ENCODE assay signal across 9 cellular contexts in the genomic region with DNA sequence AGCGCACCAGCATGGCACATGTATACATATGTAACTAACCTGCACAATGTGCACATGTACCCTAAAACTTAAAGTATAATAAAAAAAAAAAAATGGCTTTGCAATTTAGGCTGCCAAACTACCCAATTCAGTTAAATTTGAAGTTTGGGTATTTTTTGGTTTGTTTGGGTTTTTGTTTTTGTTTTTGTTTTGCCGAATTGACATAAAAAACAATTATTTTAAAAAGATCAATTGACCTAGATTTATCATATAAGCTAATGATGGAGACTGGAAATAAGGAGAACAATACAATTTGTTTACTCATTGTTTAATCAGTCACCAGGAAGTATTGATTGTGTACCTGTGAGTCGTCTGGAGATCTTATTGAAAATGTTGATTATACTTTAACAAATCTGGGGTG.
"Had no signal": no experiment of that assay in that cellular context is flagged by ENCODE, and none has a peak within 500 bp of the region (broad histone marks: within the 10 kb centered on the region; RNA-seq: fewer than 3 reads in every experiment).

No MANE protein-coding gene starts in this region.

- H3K4me2 ChIP-seq: KMS-11 had no signal

- H3K9ac ChIP-seq: GM23248, KMS-11 had no signal

- H3K9me3 Mint-ChIP-seq: HFFc6 had no signal

- H3K9me3 ChIP-seq: HAP-1 had no signal

- H3K4me3 ChIP-seq: GM23248, HAP-1 had no signal

- H3K27ac ChIP-seq: GM23248, HL-60, KMS-11 had no signal

- H2AFZ ChIP-seq: GM23248 had no signal

- H3K36me3 ChIP-seq: HAP-1 had no signal

- H3K4me3 Mint-ChIP-seq: HFFc6 had no signal

- DNase-seq: GM23248, GOT3, H7, HFFc6, KBM-7 had no signal

- H3K27ac Mint-ChIP-seq: HFFc6 had no signal

- ATAC-seq: HCT116 had no signal
